ENCODE assay signal across 1 cellular context in genomic region chr20:3456648-3457047, GRCh38.
TF ChIP-seq lines count a peak whose summit lies in the region.

No MANE protein-coding gene starts in this region.

TF ChIP-seq in K562, 482 proteins besides CTCF, POLR2A, EP300 and RAD21:
- TF ChIP-seq ZNF57 (CRISPR knock-in tag; IDR thresholded peaks at IDR 0.05), result no peak
- no peak for TF ChIP-seq NR2C2 (CRISPR knock-in tag; IDR thresholded peaks at IDR 0.05)
- TF ChIP-seq NR2C2 (tag; IDR thresholded peaks at IDR 0.05), result no peak
- no peak for TF ChIP-seq TCF7L2 (IDR thresholded peaks at IDR 0.05; ENCODE audit: low read depth, low read length)
- no peak for TF ChIP-seq MEF2D (tag; conservative IDR thresholded peaks at IDR 0.05; ENCODE audit: low read depth)
- TF ChIP-seq PHF20 (IDR thresholded peaks at IDR 0.05; ENCODE audit: partially characterized antibody), result no peak
- peak; percentile 62 for TF ChIP-seq MEIS2 (IDR thresholded peaks at IDR 0.05; ENCODE audit: partially characterized antibody)
- no peak for TF ChIP-seq POLR3A (IDR thresholded peaks at IDR 0.05; ENCODE audit: borderline replicate concordance, extremely low read depth, insufficient read depth, insufficient read length)
- TF ChIP-seq PBX2 (CRISPR knock-in tag; IDR thresholded peaks at IDR 0.05; ENCODE audit: low read depth), result no peak
- TF ChIP-seq PBX2 (tag; conservative IDR thresholded peaks at IDR 0.05; ENCODE audit: low read depth), result 0 out of 2 replicates have a peak, but pooled peaks have one; percentile 26
- TF ChIP-seq UBTF (IDR thresholded peaks at IDR 0.05; ENCODE audit: borderline replicate concordance in 1 of 2, low read depth in 2 of 2, low read length in 2 of 2), result no peak
- no peak for TF ChIP-seq RERE (CRISPR knock-in tag; IDR thresholded peaks at IDR 0.05; ENCODE audit: borderline replicate concordance)
- 0 out of 2 replicates have a peak, but pooled peaks have one; percentile 25 for TF ChIP-seq PKNOX1 (IDR thresholded peaks at IDR 0.05)
TF ChIP-seq in K562: peak in this region for 3.
